Comparison of ENCODE assay signal across 25 cellular contexts in genomic region chrX:146907391-146908240, GRCh38.
A peak's percentile ranks its signal among the peaks of the same experiment; 100 is the strongest.
DNase-seq lines count a peak whose midpoint lies in the region; ATAC-seq and TF ChIP-seq lines count a peak whose summit lies in the region.
"Had no signal": no experiment of that assay in that cellular context is flagged by ENCODE, and none has a peak within 500 bp of the region (broad histone marks: within the 10 kb centered on the region; RNA-seq: fewer than 3 reads in every experiment).

No MANE protein-coding gene starts in this region.

- no peak overlapping the region for H3T11ph ChIP-seq in H9 (ENCODE audit: low read length)

- no peak overlapping the region for H2AFZ ChIP-seq in DND-41 (ENCODE audit: low read depth, low read length)
- no peak overlapping the region for H2AFZ ChIP-seq in H9 (ENCODE audit: low read length)

- no peaks in the 10 kb centered on the region for H4K20me1 ChIP-seq in DND-41 (ENCODE audit: insufficient read depth, low read length)
- no peaks in the 10 kb centered on the region for H4K20me1 ChIP-seq in H9 (ENCODE audit: control insufficient read depth, insufficient read depth, insufficient read length)
- H4K20me1 ChIP-seq: BLaER1 had no signal

- no peak overlapping the region for H3K4me3 Mint-ChIP-seq in H9
- H3K4me3 Mint-ChIP-seq: activated CD8-positive, alpha-beta T cell treated with anti-CD3 and anti-CD28 coated beads, Interleukin-2, amount 10 ng/mL, durations not matched to agents 7 days and 5 days; activated naive CD8-positive, alpha-beta T cell; memory B cell; stimulated activated naive CD8-positive, alpha-beta T cell treated with anti-CD3 and anti-CD28 coated beads, Interleukin-15, Interleukin-2, amounts not matched to agents 100 ng/mL and 50 ng/mL, for 24 hours had no signal

- H3K23ac ChIP-seq in H9 (ENCODE audit: insufficient read length, low read depth, low read length) = no peak overlapping the region

- no peak overlapping the region for H3K27ac ChIP-seq in DND-41 (ENCODE audit: low read length)
- H3K27ac ChIP-seq in SJCRH30 = peak overlapping the region; percentile 62
- H3K27ac ChIP-seq in H9 (ENCODE audit: insufficient read length, low read depth, low read length) = no peak overlapping the region
- H3K27ac ChIP-seq: BLaER1, body of pancreas, heart right ventricle, prostate gland, thyroid gland had no signal

- H3K4me3 ChIP-seq in DND-41 (ENCODE audit: low read depth in 1 of 2, low read length in 2 of 2) = no peak overlapping the region
- no peak overlapping the region; the same call in 1 of the 2 replicates for H3K4me3 ChIP-seq in SJCRH30
- H3K4me3 ChIP-seq in epithelial cell of esophagus (ENCODE audit: low read length) = no peak overlapping the region
- H3K4me3 ChIP-seq: BLaER1, body of pancreas, heart right ventricle, prostate gland, thyroid gland had no signal

- H4K5ac ChIP-seq in H9 (ENCODE audit: insufficient read length, low read depth, low read length) = no peak overlapping the region

- WGBS in H9 (ENCODE audit: extremely low coverage, insufficient read length, low lambda C conversion rate) = no CpG with 5 or more reads among the region's 8 CpGs

- H3K36me3 ChIP-seq in DND-41 (ENCODE audit: insufficient read depth, low read length) (no peaks in the 10 kb centered on the region), SJCRH30 (no peaks in the 10 kb centered on the region)
- H3K36me3 ChIP-seq: BLaER1, heart right ventricle, prostate gland, thyroid gland had no signal

- H3K9ac ChIP-seq in DND-41 (ENCODE audit: low read depth, low read length) = no peak overlapping the region
- H3K9ac ChIP-seq in H9 (ENCODE audit: extremely low read depth, insufficient read length, low read length) = no peak overlapping the region
- H3K9ac ChIP-seq: BLaER1, SK-N-SH had no signal

- H3K4me2 ChIP-seq in DND-41 (ENCODE audit: insufficient read depth, low read length) = no peak overlapping the region
- H3K4me2 ChIP-seq in H9 (ENCODE audit: insufficient read depth, insufficient read length, low read length) = no peak overlapping the region
- H3K4me2 ChIP-seq: BLaER1, SK-N-SH had no signal

- no peaks in the 10 kb centered on the region for H3K79me1 ChIP-seq in H9 (ENCODE audit: insufficient read depth, low read depth, low read length, poor library complexity, severe bottlenecking)

- no peaks in the 10 kb centered on the region for H3K23me2 ChIP-seq in H9 (ENCODE audit: insufficient read length, low read depth, low read length, poor library complexity, severe bottlenecking)

- H2BK5ac ChIP-seq in H9 (ENCODE audit: insufficient read length, low read length) = no peak overlapping the region

- H4K8ac ChIP-seq in H9 (replicated peaks; ENCODE audit: insufficient read length, low read depth, low read length) = no peak overlapping the region

- H3K79me2 ChIP-seq in DND-41 (ENCODE audit: insufficient read depth, low read length) (no peaks in the 10 kb centered on the region), H9 (ENCODE audit: insufficient read depth, low read length) (no peaks in the 10 kb centered on the region)

- no peak overlapping the region for H2BK12ac ChIP-seq in H9 (ENCODE audit: insufficient read length, low read depth, low read length)

- no peak for TF ChIP-seq CTCF in DND-41 (IDR thresholded peaks at IDR 0.05; ENCODE audit: borderline replicate concordance, extremely low read depth, low read length, poor library complexity, severe bottlenecking)
- no peak for TF ChIP-seq CTCF in epithelial cell of esophagus (IDR thresholded peaks at IDR 0.05; ENCODE audit: insufficient read depth, low read depth, low read length, missing control alignments)
- TF ChIP-seq CTCF in H9 (conservative IDR thresholded peaks at IDR 0.05) = no peak

- no peaks in the 10 kb centered on the region for H3K9me3 ChIP-seq in DND-41 (ENCODE audit: insufficient read depth, low read length, severe bottlenecking)
- H3K9me3 ChIP-seq in SJCRH30 (replicated peaks) = no peaks in the 10 kb centered on the region
- peaks cover 22% of the 10 kb centered on the region for H3K9me3 ChIP-seq in H9 (ENCODE audit: control insufficient read depth, low read depth, low read length)
- H3K9me3 ChIP-seq: body of pancreas, prostate gland, SK-N-SH, thyroid gland had no signal

- H3K9me3 Mint-ChIP-seq in H9 = peaks cover 31 to 38% of the 10 kb centered on the region in 2 experiments
- H3K9me3 Mint-ChIP-seq: memory B cell; stimulated activated naive CD8-positive, alpha-beta T cell treated with anti-CD3 and anti-CD28 coated beads, Interleukin-15, Interleukin-2, amounts not matched to agents 100 ng/mL and 50 ng/mL, for 24 hours had no signal

- H3K27me3 ChIP-seq in DND-41 (ENCODE audit: insufficient read depth, low read length, poor library complexity) = no peaks in the 10 kb centered on the region
- H3K27me3 ChIP-seq in SJCRH30 = no peaks in the 10 kb centered on the region
- no peaks in the 10 kb centered on the region for H3K27me3 ChIP-seq in H9 (ENCODE audit: insufficient read depth, low read length)
- H3K27me3 ChIP-seq: body of pancreas, heart right ventricle, thyroid gland had no signal

- H2BK15ac ChIP-seq in H9 (ENCODE audit: low read depth, low read length) = no peak overlapping the region

- H2BK20ac ChIP-seq in H9 (ENCODE audit: low read depth, low read length, poor library complexity, severe bottlenecking) = no peak overlapping the region

- H3K4me1 Mint-ChIP-seq in H9 = no peaks in the 10 kb centered on the region
- H3K4me1 Mint-ChIP-seq: memory B cell had no signal

- ATAC-seq in DND-41 (ENCODE audit: insufficient read depth, low read depth) (no peak), GM18517 (IDR thresholded peaks at IDR 0.05; ENCODE audit: unreplicated experiment) (no peak)
- ATAC-seq: activated CD8-positive, alpha-beta T cell treated with anti-CD3 and anti-CD28 coated beads, Interleukin-2, amount 10 ng/mL, durations not matched to agents 7 days and 5 days; body of pancreas; heart right ventricle; Panc1 had no signal

- no peak overlapping the region for H4K91ac ChIP-seq in H9 (ENCODE audit: insufficient read length, low read depth, low read length)

- H3K56ac ChIP-seq in H9 (ENCODE audit: insufficient read length, low read depth, low read length) = no peak overlapping the region

- H3K4ac ChIP-seq in H9 (ENCODE audit: low read depth, low read length) = no peak overlapping the region

- H3K4me1 ChIP-seq in DND-41 (ENCODE audit: insufficient read depth, low read length) (no peaks in the 10 kb centered on the region), SJCRH30 (no peaks in the 10 kb centered on the region; the same call in 1 of the 2 replicates), H9 (ENCODE audit: insufficient read depth, low read length) (no peaks in the 10 kb centered on the region)
- H3K4me1 ChIP-seq: BLaER1, body of pancreas, heart right ventricle, prostate gland, thyroid gland had no signal

- peak overlapping the region in 1 of 3 experiments; percentile 87; a peak in 1 of 7 replicates for H3K27ac Mint-ChIP-seq in H9
- H3K27ac Mint-ChIP-seq: activated CD8-positive, alpha-beta T cell treated with anti-CD3 and anti-CD28 coated beads, Interleukin-2, amount 10 ng/mL, durations not matched to agents 7 days and 5 days; activated naive CD8-positive, alpha-beta T cell; memory B cell; stimulated activated naive CD8-positive, alpha-beta T cell treated with anti-CD3 and anti-CD28 coated beads, Interleukin-15, Interleukin-2, amounts not matched to agents 100 ng/mL and 50 ng/mL, for 24 hours had no signal

- H3K14ac ChIP-seq in H9 (ENCODE audit: insufficient read depth, low read length) = no peak overlapping the region

- 0 out of 7 replicates have a peak, but pooled peaks cover 0 to 2% (median 0%) of the 10 kb centered on the region in 3 experiments for H3K36me3 Mint-ChIP-seq in H9 (ENCODE audit: insufficient read depth in 1 of 3, low read depth in 3 of 3)
- H3K36me3 Mint-ChIP-seq: activated naive CD8-positive, alpha-beta T cell; memory B cell had no signal

- peak; percentile 3 for DNase-seq in DND-41
- DNase-seq in SJCRH30 = peak; percentile 61 to 71
- peak; percentile 17 for DNase-seq in epithelial cell of esophagus (ENCODE audit: low read depth)
- DNase-seq in renal cortical epithelial cell (ENCODE audit: low read depth) = peak; percentile 1
- DNase-seq in H9 = no peak
- DNase-seq in GDM1 (lab: John Stamatoyannopoulos, UW) = no peak
- no peak for DNase-seq in NCI-H446 (lab: John Stamatoyannopoulos, UW)
- DNase-seq: activated CD8-positive, alpha-beta T cell treated with anti-CD3 and anti-CD28 coated beads, Interleukin-2, amount 10 ng/mL, durations not matched to agents 7 days and 5 days; body of pancreas; DMS153; GOT3; heart right ventricle; IMR-90; NCI-H1092; NCI-H1694 treated with DMSO at 0.1 percent for 48 hours; NCI-H526 treated with DMSO at 0.1 percent for 48 hours; SK-N-SH; thyroid gland had no signal

- no peak overlapping the region for H2BK120ac ChIP-seq in H9 (ENCODE audit: low read depth, low read length, poor library complexity, severe bottlenecking)

- H3K18ac ChIP-seq in H9 (ENCODE audit: insufficient read length, low read depth, low read length) = no peak overlapping the region

- H3K27me3 Mint-ChIP-seq in H9 (ENCODE audit: low read depth) = no peaks in the 10 kb centered on the region
- H3K27me3 Mint-ChIP-seq: activated naive CD8-positive, alpha-beta T cell; memory B cell; stimulated activated naive CD8-positive, alpha-beta T cell treated with anti-CD3 and anti-CD28 coated beads, Interleukin-15, Interleukin-2, amounts not matched to agents 100 ng/mL and 50 ng/mL, for 24 hours had no signal

- no peak overlapping the region for H2AK5ac ChIP-seq in H9 (ENCODE audit: insufficient read length, low read length)

Comparison
In these comparisons a context has a peak if more than half of its experiments do, and no peak if none do; other contexts are left out.
1. DNase-seq: peak in DND-41 (single experiment), SJCRH30 (2 of 2), epithelial cell of esophagus (single experiment) and renal cortical epithelial cell (single experiment); none in H9 (single experiment), GDM1 (single experiment) and NCI-H446 (0 of 2).